ENCODE assay signal across 12 cellular contexts in the genomic region with DNA sequence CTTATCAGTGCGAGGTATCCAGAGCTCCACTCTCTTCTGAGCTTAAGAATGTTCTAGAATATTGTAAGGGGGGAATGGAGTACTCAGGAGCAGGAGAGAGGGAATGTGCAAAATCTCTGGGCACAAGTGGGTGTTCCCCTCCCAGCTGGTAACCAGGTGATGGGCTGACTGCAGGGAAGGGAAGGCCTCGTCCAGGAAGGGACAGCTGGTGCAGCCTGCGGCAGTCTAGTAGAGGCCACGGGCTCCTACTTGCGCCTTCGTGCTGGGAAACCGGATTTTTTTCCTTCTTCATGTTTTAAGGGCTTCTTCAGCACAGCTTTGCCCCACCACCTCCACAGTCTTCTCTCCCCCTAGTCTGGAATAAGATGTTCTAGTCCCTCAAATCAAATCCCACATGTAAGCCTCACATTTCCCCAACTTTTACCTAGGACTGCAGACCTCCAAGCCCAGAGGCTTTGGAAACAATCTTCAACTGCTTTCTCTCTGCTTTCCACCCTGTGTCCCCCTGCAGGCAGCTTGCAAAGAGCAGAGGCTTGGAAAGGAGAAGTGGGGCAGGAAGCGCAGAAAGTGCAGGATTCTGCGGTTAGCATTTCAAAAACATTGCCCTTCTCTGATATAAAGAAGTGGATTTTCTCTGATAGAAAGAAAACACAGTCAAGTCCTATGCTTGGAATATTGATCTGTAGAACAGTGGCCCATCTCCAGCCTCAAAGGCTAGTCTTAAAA. TPM values are rescaled to one million over a fixed set of nuclear protein-coding genes. Genes with fewer than 3 reads are reported as not detected.
A peak's percentile ranks its signal among the peaks of the same experiment; 100 is the strongest.
DNase-seq lines count a peak whose midpoint lies in the region; ATAC-seq and TF ChIP-seq lines count a peak whose summit lies in the region.
"Had no signal": no experiment of that assay in that cellular context is flagged by ENCODE, and none has a peak within 500 bp of the region (broad histone marks: within the 10 kb centered on the region; RNA-seq: fewer than 3 reads in every experiment).

No MANE protein-coding gene starts in this region.

- peak overlapping the region; percentile 78 for H3K56ac ChIP-seq in mesendoderm (ENCODE audit: low read length)

- WGBS in mesendoderm (ENCODE audit: extremely low coverage, insufficient coverage, low lambda C conversion rate), result no CpG with 5 or more reads among the region's 9 CpGs

- H2BK15ac ChIP-seq in mesendoderm (replicated peaks; ENCODE audit: low read depth), result no peak overlapping the region

- no peak overlapping the region for H3K4ac ChIP-seq in mesendoderm (ENCODE audit: low read depth, low read length)

- in situ Hi-C loops in KBM-7 (cut with MboI; ENCODE audit: low pct_unique_long_range_greater_than_20kb, low sequenced_read_pairs) (no loop called here), astrocyte of the spinal cord (cut with HindIII; ENCODE audit: low sequenced_read_pairs) (no loop called here)

- H2BK5ac ChIP-seq in mesendoderm (ENCODE audit: low read length), result peak overlapping the region; percentile 43

- ATAC-seq in HG03354 (IDR thresholded peaks at IDR 0.05; ENCODE audit: poor library complexity, severe bottlenecking, unreplicated experiment) (no peak), GM21737 (IDR thresholded peaks at IDR 0.05; ENCODE audit: unreplicated experiment) (no peak), GM19455 (IDR thresholded peaks at IDR 0.05; ENCODE audit: unreplicated experiment) (no peak), HG02678 (IDR thresholded peaks at IDR 0.05; ENCODE audit: unreplicated experiment) (no peak)
- ATAC-seq: activated T-helper 17 cell treated with anti-CD3 and anti-CD28 coated beads, Interleukin-2, amount 50 U/mL, for 72 hours had no signal

- no peaks in the 10 kb centered on the region for H3K36me3 ChIP-seq in mesendoderm (ENCODE audit: control insufficient read depth, insufficient read depth, low read length)

- no peaks in the 10 kb centered on the region for H3K79me1 ChIP-seq in mesendoderm (ENCODE audit: low read length)

- peak overlapping the region; percentile 29 for H3K9ac ChIP-seq in mesendoderm (ENCODE audit: low read length)

- H3K4me3 ChIP-seq in astrocyte of the spinal cord (ENCODE audit: low read depth, low read length) (no peak overlapping the region), mesendoderm (ENCODE audit: low read length) (no peak overlapping the region)

- H3K4me1 ChIP-seq in mesendoderm (ENCODE audit: control insufficient read depth, low read depth, low read length), result peaks cover 2% of the 10 kb centered on the region

- H4K5ac ChIP-seq in mesendoderm (ENCODE audit: low read length), result no peak overlapping the region

- peak overlapping the region; percentile 24 for H3K18ac ChIP-seq in mesendoderm (ENCODE audit: low read length)

- H3K4me2 ChIP-seq in mesendoderm (ENCODE audit: low read length), result no peak overlapping the region

- no peak overlapping the region for H4K8ac ChIP-seq in mesendoderm (ENCODE audit: low read depth, low read length)

- TF ChIP-seq CTCF in astrocyte of the spinal cord (IDR thresholded peaks at IDR 0.05; ENCODE audit: low read depth, low read length), result peak; percentile 64

- H3K27ac ChIP-seq in mesendoderm (ENCODE audit: low read depth, low read length), result no peak overlapping the region

- H2AK5ac ChIP-seq in mesendoderm (ENCODE audit: low read length), result no peak overlapping the region

- H2BK120ac ChIP-seq in mesendoderm (ENCODE audit: low read depth, low read length), result no peak overlapping the region

- no peaks in the 10 kb centered on the region for H3K27me3 ChIP-seq in mesendoderm (ENCODE audit: insufficient read depth, low read length, poor library complexity)

- H3K23ac ChIP-seq in mesendoderm (ENCODE audit: low read length), result no peak overlapping the region

- peak; percentile 64 for DNase-seq in Ammon's horn (ENCODE audit: low spot score)
- peak; percentile 90 for DNase-seq in KBM-7
- DNase-seq in astrocyte of the spinal cord (ENCODE audit: low read depth, low spot score), result peak; percentile 39
- DNase-seq in mesendoderm, result peak; percentile 87
- DNase-seq: Calu3, NCI-H1930, T-helper 1 cell had no signal

- H3K79me2 ChIP-seq in mesendoderm (ENCODE audit: control insufficient read depth, insufficient read depth, low read length), result no peaks in the 10 kb centered on the region

RNA-seq across cellular contexts. Expression of a gene that starts 11.9 kb away (rescaled TPM):
- 8.1 TPM for polyA plus RNA-seq in mesendoderm (2013, experiment 1 of 2)
- 8.8 TPM for polyA plus RNA-seq in mesendoderm (2013, experiment 2 of 2)

Comparison
In these comparisons a context has a peak if more than half of its experiments do, and no peak if none do; other contexts are left out.
1. DNase-seq: peak in every context shown above with its lines; median percentile 90 in KBM-7; 87 in mesendoderm; 64 in Ammon's horn; 39 in astrocyte of the spinal cord.